Comparison of ENCODE assay signal across 34 cellular contexts in the genomic region with DNA sequence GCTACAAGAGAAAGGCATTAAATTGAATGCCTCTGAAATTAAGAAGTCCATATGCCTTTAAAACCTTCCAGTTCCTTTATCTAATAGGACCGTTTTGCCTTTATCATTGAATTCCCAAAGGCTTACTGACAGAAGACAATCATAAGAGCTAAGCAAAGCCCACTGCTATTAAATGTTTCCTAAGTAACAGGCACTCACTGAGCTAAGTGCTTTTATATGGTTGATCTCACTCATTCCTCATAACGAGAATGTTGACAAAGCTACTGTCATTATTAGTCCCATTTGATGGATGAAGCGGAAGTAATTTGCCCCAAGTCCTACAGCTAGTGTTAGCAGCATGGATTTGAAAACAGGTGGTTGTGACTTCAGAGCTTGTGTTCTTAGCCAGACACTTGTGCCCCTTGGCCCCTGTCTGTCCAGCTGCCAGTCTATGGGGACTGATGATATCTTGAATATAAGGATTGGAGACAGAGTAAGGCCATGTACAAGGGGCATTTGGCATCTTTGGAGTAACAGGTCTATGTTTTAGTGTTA.
DNase-seq lines count a peak whose midpoint lies in the region; ATAC-seq, FAIRE-seq and TF ChIP-seq lines count a peak whose summit lies in the region.
"Had no signal": no experiment of that assay in that cellular context is flagged by ENCODE, and none has a peak within 500 bp of the region (broad histone marks: within the 10 kb centered on the region; RNA-seq: fewer than 3 reads in every experiment).

No MANE protein-coding gene starts in this region.

- no peaks in the 10 kb centered on the region for H3K9me3 Mint-ChIP-seq in neural progenitor cell
- H3K9me3 Mint-ChIP-seq: activated T-cell treated with anti-CD3 and anti-CD28 coated beads, Interleukin-2, amount 50 U/mL, for 72 hours; dendritic cell treated with granulocyte-macrophage colony-stimulating factor and Interleukin-4, amounts not matched to agents 40 ng/mL and 50 ng/mL, for 4 days; T-helper 1 cell treated with Interleukin-12 subunit alpha and Interleukin-12 subunit beta and Interleukin-4 antibody, amounts not matched to agents 30 μg/mL and 1 μg/mL, for 36 hours had no signal

- H3K4me1 ChIP-seq in HEK293 (ENCODE audit: control insufficient read depth, insufficient read depth, low read length) (no peaks in the 10 kb centered on the region), neural progenitor cell (no peaks in the 10 kb centered on the region)
- H3K4me1 ChIP-seq: BLaER1, left ventricle myocardium inferior, stomach, vagina had no signal

- H4K20me1 ChIP-seq in neural progenitor cell (ENCODE audit: low read depth), result no peaks in the 10 kb centered on the region
- H4K20me1 ChIP-seq: BLaER1 had no signal

- no peaks in the 10 kb centered on the region for H3K36me3 Mint-ChIP-seq in neural progenitor cell

- no peak overlapping the region for H3K9ac ChIP-seq in neural progenitor cell
- H3K9ac ChIP-seq: BLaER1, KMS-11, SK-N-SH had no signal

- H3K27ac ChIP-seq in HEK293 (ENCODE audit: extremely low read depth, low read depth, low read length) (no peak overlapping the region), neural progenitor cell (no peak overlapping the region)
- H3K27ac ChIP-seq: BLaER1, KMS-11, left ventricle myocardium inferior, stomach, vagina had no signal

- no peaks in the 10 kb centered on the region for H3K9me3 ChIP-seq in HEK293 (ENCODE audit: control insufficient read depth, insufficient read depth, low read depth, low read length)
- H3K9me3 ChIP-seq in neural progenitor cell (ENCODE audit: low read depth), result no peaks in the 10 kb centered on the region
- H3K9me3 ChIP-seq: BLaER1, left ventricle myocardium inferior, SK-N-SH, stomach, vagina had no signal

- FAIRE-seq in urothelium cell line (lab: Jason Lieb, UNC), result no peak
- FAIRE-seq: GM12892, H54, keratinocyte, TTC549 had no signal

- H3K4me3 Mint-ChIP-seq in neural progenitor cell, result no peak overlapping the region
- H3K4me3 Mint-ChIP-seq: activated T-cell treated with anti-CD3 and anti-CD28 coated beads, Interleukin-2, amount 50 U/mL, for 72 hours; dendritic cell treated with granulocyte-macrophage colony-stimulating factor and Interleukin-4, amounts not matched to agents 40 ng/mL and 50 ng/mL, for 4 days; T-helper 1 cell treated with Interleukin-12 subunit alpha and Interleukin-12 subunit beta and Interleukin-4 antibody, amounts not matched to agents 30 μg/mL and 1 μg/mL, for 36 hours had no signal

- no peaks in the 10 kb centered on the region for H3K79me2 ChIP-seq in neural progenitor cell (ENCODE audit: low read depth)

- no peak overlapping the region for H3K4me2 ChIP-seq in neural progenitor cell
- H3K4me2 ChIP-seq: BLaER1, KMS-11 had no signal

- no peaks in the 10 kb centered on the region for H3F3A ChIP-seq in neural progenitor cell (ENCODE audit: low read depth)

- H2AFZ ChIP-seq in neural progenitor cell (replicated peaks), result no peak overlapping the region

- TF ChIP-seq CTCF in HEK293 (tag by site-specific recombination; IDR thresholded peaks at IDR 0.05), result no peak
- TF ChIP-seq CTCF in neural progenitor cell (IDR thresholded peaks at IDR 0.05), result no peak

- H3K36me3 ChIP-seq in HEK293 (ENCODE audit: control insufficient read depth in 2 of 2, insufficient read depth in 1 of 2, low read length in 2 of 2) (no peaks in the 10 kb centered on the region), neural progenitor cell (no peaks in the 10 kb centered on the region)
- H3K36me3 ChIP-seq: BLaER1, left ventricle myocardium inferior, stomach, vagina had no signal

- H3K27me3 ChIP-seq in neural progenitor cell, result no peaks in the 10 kb centered on the region
- H3K27me3 ChIP-seq: BLaER1, stomach, vagina had no signal

- POLR2A ChIA-PET in HEK293 (lab: Yijun Ruan, JAX), result no interaction called here

- DNase-seq in NCI-H1436 treated with DMSO at 0.1 percent for 48 hours (lab: John Stamatoyannopoulos, UW) (peak; percentile 99), NCI-H69 (lab: John Stamatoyannopoulos, UW) (peak; percentile 11), neural progenitor cell (ENCODE audit: low spot score) (peak; percentile 37), urothelium cell line (ENCODE audit: low spot score) (no peak)
- no peak for DNase-seq in stimulated activated CD4-positive, alpha-beta T cell treated with anti-CD3 and anti-CD28 coated beads, Interleukin-15, amount 100 ng/mL, for 24 hours
- DNase-seq: activated CD4-positive, alpha-beta T cell treated with anti-CD3 and anti-CD28 coated beads, Interleukin-2, amount 50 U/mL, for 4 hours; activated naive CD4-positive, alpha-beta T cell; activated T-cell treated with anti-CD3 and anti-CD28 coated beads, Interleukin-2, amount 50 U/mL, for 72 hours; DMS53; glutamatergic neuron; left ventricle myocardium inferior; mesendoderm; MM.1S; NCI-H1694 treated with DMSO at 0.1 percent for 48 hours; NCI-H446; posterior cingulate gyrus; right cardiac atrium; SK-N-SH; stimulated activated CD4-positive, alpha-beta T cell treated with anti-CD3 and anti-CD28 coated beads, Interleukin-2, amount 100 ng/mL, for 48 hours; stomach had no signal

- ATAC-seq in HG02852 (IDR thresholded peaks at IDR 0.05; ENCODE audit: unreplicated experiment), result no peak
- ATAC-seq: activated CD4-positive, CD25-positive, alpha-beta regulatory T cell treated with anti-CD3 and anti-CD28 coated beads, Interleukin-2, amount 50 U/mL, for 24 hours; activated T-cell treated with anti-CD3 and anti-CD28 coated beads, Interleukin-2, amount 50 U/mL, for 72 hours; esophagus mucosa; right cardiac atrium; Right ventricle myocardium inferior had no signal

- H3K4me1 Mint-ChIP-seq in neural progenitor cell, result peaks cover 7% of the 10 kb centered on the region

- CTCF ChIA-PET in HEK293 (lab: Yijun Ruan, JAX), result no interaction called here

- H3K4me3 ChIP-seq in HEK293 (ENCODE audit: low read depth, low read length) (no peak overlapping the region), neural progenitor cell (no peak overlapping the region)
- H3K4me3 ChIP-seq: BLaER1, left ventricle myocardium inferior, stomach, vagina had no signal

- H3K27me3 Mint-ChIP-seq in neural progenitor cell (ENCODE audit: insufficient read depth, low read depth), result peaks cover 5% of the 10 kb centered on the region
- H3K27me3 Mint-ChIP-seq: dendritic cell treated with granulocyte-macrophage colony-stimulating factor and Interleukin-4, amounts not matched to agents 40 ng/mL and 50 ng/mL, for 4 days had no signal

- H3K27ac Mint-ChIP-seq in neural progenitor cell, result no peak overlapping the region
- H3K27ac Mint-ChIP-seq: activated T-cell treated with anti-CD3 and anti-CD28 coated beads, Interleukin-2, amount 50 U/mL, for 72 hours; dendritic cell treated with granulocyte-macrophage colony-stimulating factor and Interleukin-4, amounts not matched to agents 40 ng/mL and 50 ng/mL, for 4 days; T-helper 1 cell treated with Interleukin-12 subunit alpha and Interleukin-12 subunit beta and Interleukin-4 antibody, amounts not matched to agents 30 μg/mL and 1 μg/mL, for 36 hours had no signal

TF ChIP-seq in HEK293, 187 proteins besides CTCF, POLR2A, EP300 and RAD21:
- no peak for TF ChIP-seq YY2 (tag by site-specific recombination; IDR thresholded peaks at IDR 0.05)
- peak; percentile 67; the same call in 1 of the 2 replicates for TF ChIP-seq TRIM28 (IDR thresholded peaks at IDR 0.05; ENCODE audit: borderline replicate concordance, low read length)
- no peak for TF ChIP-seq ZNF670 (tag by site-specific recombination; IDR thresholded peaks at IDR 0.05; ENCODE audit: low read depth)
- peak; percentile 58 for TF ChIP-seq SCRT2 (tag by site-specific recombination; IDR thresholded peaks at IDR 0.05)
- TF ChIP-seq PRDM10 (tag by site-specific recombination; IDR thresholded peaks at IDR 0.05), result no peak

Comparison
In these comparisons a context has a peak if more than half of its experiments do, and no peak if none do; other contexts are left out.
1. DNase-seq: peak in NCI-H1436 treated with DMSO at 0.1 percent for 48 hours (single experiment), NCI-H69 (single experiment) and neural progenitor cell (single experiment); none in stimulated activated CD4-positive, alpha-beta T cell treated with anti-CD3 and anti-CD28 coated beads, Interleukin-15, amount 100 ng/mL, for 24 hours (single experiment) and urothelium cell line (single experiment).